11 cellular contexts compared by ENCODE assay signal in genomic region chr7:135758531-135758932, GRCh38. TPM values are rescaled to one million over a fixed set of nuclear protein-coding genes. Genes with fewer than 3 reads are reported as not detected.
A peak's percentile ranks its signal among the peaks of the same experiment; 100 is the strongest.
DNase-seq lines count a peak whose midpoint lies in the region; ATAC-seq and TF ChIP-seq lines count a peak whose summit lies in the region.
"Had no signal": no experiment of that assay in that cellular context is flagged by ENCODE, and none has a peak within 500 bp of the region (broad histone marks: within the 10 kb centered on the region; RNA-seq: fewer than 3 reads in every experiment).

No MANE protein-coding gene starts in this region.

- POLR2A ChIA-PET in RWPE1 (lab: Yijun Ruan, JAX; ENCODE audit: low non-redundant PET): no interaction called here

- CTCF ChIA-PET in RWPE1 (lab: Yijun Ruan, JAX): no interaction called here

- TF ChIP-seq POLR2A in erythroblast (IDR thresholded peaks at IDR 0.05; ENCODE audit: low read length): no peak

- H3K9me3 Mint-ChIP-seq in mesothelial cell of epicardium (no peaks in the 10 kb centered on the region), type B pancreatic cell (peaks cover 10% of the 10 kb centered on the region)

- no peak for TF ChIP-seq CTCF in RWPE1 (conservative IDR thresholded peaks at IDR 0.05; ENCODE audit: low read depth)
- no peak for TF ChIP-seq CTCF in mesothelial cell of epicardium (IDR thresholded peaks at IDR 0.05; ENCODE audit: unreplicated experiment)
- TF ChIP-seq CTCF in type B pancreatic cell (conservative IDR thresholded peaks at IDR 0.05): no peak

- H3K4me3 Mint-ChIP-seq in mesothelial cell of epicardium (no peak overlapping the region), type B pancreatic cell (peak overlapping the region; percentile 77)
- H3K4me3 Mint-ChIP-seq: T-helper 17 cell had no signal

- H3K27ac ChIP-seq in RWPE1: peak overlapping the region; percentile 90
- H3K27ac ChIP-seq: neutrophil had no signal

- H3K27me3 Mint-ChIP-seq in mesothelial cell of epicardium (ENCODE audit: low read depth) (no peaks in the 10 kb centered on the region), type B pancreatic cell (peaks cover 3% of the 10 kb centered on the region)

- DNase-seq in RWPE1 (ENCODE audit: low spot score): peak; percentile 45
- DNase-seq in erythroblast (lab: John Stamatoyannopoulos, UW): peak; percentile 72 to 83
- DNase-seq in mesothelial cell of epicardium (ENCODE audit: low spot score in 2 of 2, unreplicated experiment in 2 of 2): no peak
- no peak for DNase-seq in type B pancreatic cell (ENCODE audit: extremely low spot score, unreplicated experiment)
- no peak for DNase-seq in NCI-H446 treated with DMSO at 0.1 percent for 48 hours (lab: John Stamatoyannopoulos, UW)
- DNase-seq in KG1 (lab: John Stamatoyannopoulos, UW): no peak
- DNase-seq: NCI-H2081, T-helper 17 cell had no signal

- peak overlapping the region; percentile 89 for H3K27ac Mint-ChIP-seq in mesothelial cell of epicardium
- H3K27ac Mint-ChIP-seq in type B pancreatic cell: peak overlapping the region; percentile 92
- H3K27ac Mint-ChIP-seq: T-helper 17 cell had no signal

- peaks cover 27% of the 10 kb centered on the region for H3K4me1 Mint-ChIP-seq in mesothelial cell of epicardium
- H3K4me1 Mint-ChIP-seq in type B pancreatic cell (ENCODE audit: unreplicated experiment): no peaks in the 10 kb centered on the region

- ATAC-seq in HG02884 (IDR thresholded peaks at IDR 0.05; ENCODE audit: unreplicated experiment) (no peak), GM21447 (IDR thresholded peaks at IDR 0.05; ENCODE audit: unreplicated experiment) (no peak)
- ATAC-seq: T-helper 17 cell had no signal

- H3K36me3 Mint-ChIP-seq in mesothelial cell of epicardium: peaks cover 2% of the 10 kb centered on the region
- peaks cover 3% of the 10 kb centered on the region for H3K36me3 Mint-ChIP-seq in type B pancreatic cell

RNA-seq across cellular contexts. Expression of gene FAM180A, which starts 9.9 kb away (rescaled TPM):
- total RNA-seq in mesothelial cell of epicardium (not detected in 3 replicates), type B pancreatic cell (ENCODE audit: low replicate concordance) (0.14 TPM in 1 of 2 replicates, not detected in the other)
- total RNA-seq: T-helper 17 cell had no signal

RNA-seq across cellular contexts. Expression of gene SLC13A4, which starts 30.5 kb away (rescaled TPM):
- total RNA-seq in mesothelial cell of epicardium (0.09 to 0.14 TPM in 2 of 3 replicates, not detected in the other), type B pancreatic cell (ENCODE audit: low replicate concordance) (5.2 and 11.3 TPM in 2 replicates)
- total RNA-seq: T-helper 17 cell had no signal

Comparison
In these comparisons a context has a peak if more than half of its experiments do, and no peak if none do; other contexts are left out.
1. DNase-seq: peak in RWPE1 (single experiment) and erythroblast (2 of 2); none in mesothelial cell of epicardium (0 of 2), type B pancreatic cell (single experiment), NCI-H446 treated with DMSO at 0.1 percent for 48 hours (single experiment) and KG1 (single experiment).